In the genomic region with DNA sequence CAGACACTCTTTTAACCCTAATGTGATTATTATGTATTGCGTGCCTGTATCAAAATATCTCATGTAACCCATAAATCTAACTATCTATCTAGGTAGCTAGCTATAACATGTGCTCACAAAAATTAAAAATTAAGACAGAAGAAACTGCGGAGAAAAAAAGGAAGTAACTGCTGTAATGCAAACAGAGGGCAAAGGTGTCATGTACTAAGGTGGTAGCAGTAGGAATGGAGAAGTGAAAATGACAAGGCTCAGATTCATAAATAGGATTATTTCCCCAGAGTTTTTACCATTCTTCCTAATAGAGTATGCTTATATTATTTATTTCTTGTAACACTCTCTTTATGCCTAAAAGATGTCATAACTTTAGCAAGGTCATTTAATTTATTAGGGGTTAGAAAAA, we compare ENCODE assay signal across 29 cellular contexts.
"Had no signal": no experiment of that assay in that cellular context is flagged by ENCODE, and none has a peak within 500 bp of the region (broad histone marks: within the 10 kb centered on the region; RNA-seq: fewer than 3 reads in every experiment).

No MANE protein-coding gene starts in this region.

- H3K4me1 ChIP-seq: adrenal gland, body of pancreas, breast epithelium, SJCRH30 had no signal

- H3K9me3 ChIP-seq: body of pancreas, MG63, SJCRH30 had no signal

- H3K27me3 ChIP-seq: adrenal gland, body of pancreas, breast epithelium, MG63, SJCRH30 had no signal

- H3K4me3 ChIP-seq: adrenal gland, body of pancreas, breast epithelium, MG63, SJCRH30, SK-N-MC had no signal

- H3K27ac ChIP-seq: adrenal gland, body of pancreas, breast epithelium, SJCRH30, SK-N-MC, VCaP had no signal

- DNase-seq: activated B cell treated with CpG ODN at 0.5 μM for 24 hours; activated CD4-positive, alpha-beta memory T cell treated with anti-CD3 and anti-CD28 coated beads for 36 hours; activated CD4-positive, alpha-beta T cell treated with anti-CD3 and anti-CD28 coated beads for 4 hours; activated CD4-positive, alpha-beta T cell treated with anti-CD3 and anti-CD28 coated beads, Interleukin-2, amount 50 U/mL, for 1 hour; activated CD4-positive, CD25-positive, alpha-beta regulatory T cell treated with anti-CD3 and anti-CD28 coated beads, Interleukin-2, amount 50 U/mL, for 72 hours; activated CD8-positive, alpha-beta memory T cell treated with anti-CD3 and anti-CD28 coated beads, Interleukin-2, amount 50 U/mL, for 4 hours; activated gamma-delta T cell treated with Interleukin-2 at 50 U/mL for 16 hours; activated naive CD4-positive, alpha-beta T cell treated with anti-CD3 and anti-CD28 coated beads for 36 hours; activated T-cell treated with anti-CD3 and anti-CD28 coated beads for 4 hours; activated T-cell treated with anti-CD3 and anti-CD28 coated beads, Interleukin-2, amount 50 U/mL, for 4 hours; adrenal gland; body of pancreas; Kasumi-1; MG63; NCI-H1092; NCI-H1436 treated with DMSO at 0.1 percent for 48 hours; NCI-H1694 treated with DMSO at 0.1 percent for 48 hours; NCI-H2029; NCI-H510A; NCI-H526; NCI-H748 treated with DMSO at 0.1 percent for 48 hours; SHP77; SJCRH30; T1000 had no signal

- ATAC-seq: activated naive CD4-positive, alpha-beta T cell treated with anti-CD3 and anti-CD28 coated beads, Interleukin-2, amount 50 U/mL, for 72 hours; activated T-cell treated with anti-CD3 and anti-CD28 coated beads, Interleukin-2, amount 50 U/mL, for 4 hours; body of pancreas; Panc1 had no signal

- H3K36me3 ChIP-seq: adrenal gland, breast epithelium, MG63, SJCRH30 had no signal
